1 cellular context compared by ENCODE assay signal in genomic region chr6:76774750-76775396, GRCh38.
TF ChIP-seq lines count a peak whose summit lies in the region.

No MANE protein-coding gene starts in this region.

TF ChIP-seq in SK-N-SH, 30 proteins besides CTCF, POLR2A, EP300 and RAD21 (continued from another document):
- TF ChIP-seq ZBTB33 (IDR thresholded peaks at IDR 0.05; ENCODE audit: borderline replicate concordance, low read depth) (no peak), ELF1 (IDR thresholded peaks at IDR 0.05) (no peak), SMC3 (IDR thresholded peaks at IDR 0.05; ENCODE audit: low read depth, low read length) (no peak), JUND (IDR thresholded peaks at IDR 0.05) (no peak), GABPA (IDR thresholded peaks at IDR 0.05; ENCODE audit: low read depth) (no peak), SIN3A (IDR thresholded peaks at IDR 0.05; ENCODE audit: borderline replicate concordance, low read depth, low read length) (no peak), MXI1 (IDR thresholded peaks at IDR 0.05; ENCODE audit: low read depth, low read length) (no peak)
